ENCODE assay signal across 29 cellular contexts in the genomic region with DNA sequence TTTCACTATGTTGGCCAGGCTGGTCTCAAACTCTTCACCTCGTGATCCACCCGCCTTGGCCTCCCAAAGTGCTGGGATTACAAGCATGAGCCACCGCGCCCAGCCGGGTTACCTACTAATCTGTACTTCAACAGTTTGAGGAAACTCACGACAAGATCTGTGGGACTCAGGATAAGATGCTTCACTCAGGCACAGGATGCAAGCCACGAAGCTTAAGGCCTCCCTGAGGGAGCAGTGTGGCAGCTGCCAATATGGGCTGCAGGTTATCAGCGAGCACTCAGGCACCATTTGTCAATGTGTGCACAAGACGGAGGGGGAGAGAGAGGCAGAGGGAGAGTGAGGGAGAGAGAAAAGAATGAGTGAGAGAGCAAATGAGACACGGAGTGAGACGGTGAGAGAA.
"Had no signal": no experiment of that assay in that cellular context is flagged by ENCODE, and none has a peak within 500 bp of the region (broad histone marks: within the 10 kb centered on the region; RNA-seq: fewer than 3 reads in every experiment).

No MANE protein-coding gene starts in this region.

- H3K36me3 ChIP-seq: esophagus squamous epithelium, left ventricle myocardium inferior, tibial nerve, uterus had no signal

- H3K36me3 Mint-ChIP-seq: naive B cell had no signal

- H3K27me3 ChIP-seq: tibial nerve, uterus had no signal

- H3K9me3 ChIP-seq: esophagus squamous epithelium, left ventricle myocardium inferior, tibial nerve, uterus had no signal

- H3K27ac Mint-ChIP-seq: activated CD4-positive, alpha-beta memory T cell treated with anti-CD3 and anti-CD28 coated beads, Interleukin-2, amount 10 ng/mL, durations not matched to agents 7 days and 5 days; activated CD4-positive, alpha-beta T cell treated with anti-CD3 and anti-CD28 coated beads, Interleukin-2, amount 10 ng/mL, durations not matched to agents 7 days and 5 days; activated naive CD8-positive, alpha-beta T cell treated with anti-CD3 and anti-CD28 coated beads, Interleukin-2, amount 50 U/mL, for 24 hours; activated T-helper 17 cell treated with anti-CD3 and anti-CD28 coated beads, Interleukin-2, amount 50 U/mL, for 72 hours; T-helper 17 cell had no signal

- H3K4me1 ChIP-seq: esophagus squamous epithelium, left ventricle myocardium inferior, tibial nerve, uterus had no signal

- H3K4me1 Mint-ChIP-seq: activated CD4-positive, alpha-beta memory T cell treated with anti-CD3 and anti-CD28 coated beads, Interleukin-2, amount 10 ng/mL, durations not matched to agents 7 days and 5 days; activated CD4-positive, alpha-beta T cell treated with anti-CD3 and anti-CD28 coated beads, Interleukin-2, amount 10 ng/mL, durations not matched to agents 7 days and 5 days; activated naive CD8-positive, alpha-beta T cell treated with anti-CD3 and anti-CD28 coated beads, Interleukin-2, amount 50 U/mL, for 24 hours; activated T-helper 17 cell treated with anti-CD3 and anti-CD28 coated beads, Interleukin-2, amount 50 U/mL, for 72 hours; naive B cell had no signal

- H3K4me3 ChIP-seq: esophagus squamous epithelium, left ventricle myocardium inferior, lung, tibial nerve, uterus had no signal

- H3K9me3 Mint-ChIP-seq: activated CD4-positive, alpha-beta memory T cell treated with anti-CD3 and anti-CD28 coated beads, Interleukin-2, amount 10 ng/mL, durations not matched to agents 7 days and 5 days; activated CD4-positive, alpha-beta T cell treated with anti-CD3 and anti-CD28 coated beads, Interleukin-2, amount 10 ng/mL, durations not matched to agents 7 days and 5 days; activated naive CD8-positive, alpha-beta T cell treated with anti-CD3 and anti-CD28 coated beads, Interleukin-2, amount 50 U/mL, for 24 hours; activated T-cell treated with anti-CD3 and anti-CD28 coated beads, Interleukin-2, amount 50 U/mL, for 4 hours; activated T-helper 17 cell treated with anti-CD3 and anti-CD28 coated beads, Interleukin-2, amount 50 U/mL, for 72 hours; naive B cell had no signal

- H3K27ac ChIP-seq: epithelial cell of prostate, esophagus squamous epithelium, left ventricle myocardium inferior, tibial nerve, uterus had no signal

- FAIRE-seq: endometrium, islet of Langerhans had no signal

- DNase-seq: activated CD4-positive, alpha-beta memory T cell treated with anti-CD3 and anti-CD28 coated beads, Interleukin-2, amount 10 ng/mL, durations not matched to agents 7 days and 5 days; activated CD4-positive, alpha-beta T cell treated with anti-CD3 and anti-CD28 coated beads, Interleukin-2, amount 10 ng/mL, durations not matched to agents 7 days and 5 days; activated CD4-positive, CD25-positive, alpha-beta regulatory T cell treated with anti-CD3 and anti-CD28 coated beads, Interleukin-2, amount 50 U/mL, for 72 hours; activated gamma-delta T cell treated with Interleukin-2 at 50 U/mL for 16 hours; activated naive CD4-positive, alpha-beta T cell treated with anti-CD3 and anti-CD28 coated beads, Interleukin-2, amount 50 U/mL, for 16 hours; activated naive CD8-positive, alpha-beta T cell treated with anti-CD3 and anti-CD28 coated beads, Interleukin-2, amount 50 U/mL, for 24 hours; activated T-cell treated with anti-CD3 and anti-CD28 coated beads, Interleukin-2, amount 50 U/mL, for 4 hours; amygdala; central memory CD4-positive, alpha-beta T cell; dermis blood vessel endothelial cell; effector CD4-positive, alpha-beta T cell; esophagus squamous epithelium; foreskin melanocyte; left ventricle myocardium inferior; naive B cell; posterior cingulate gyrus; right cardiac atrium; stimulated activated CD4-positive, alpha-beta T cell treated with anti-CD3 and anti-CD28 coated beads, Interleukin-15, amount 100 ng/mL, for 24 hours; stimulated activated CD4-positive, alpha-beta T cell treated with anti-CD3 and anti-CD28 coated beads, Interleukin-2, amount 100 ng/mL, for 24 hours; stimulated activated naive CD4-positive, alpha-beta T cell treated with Interleukin-2 at 50 U/mL for 16 hours; T-helper 17 cell; T1000; uterus had no signal

- H3K4me3 Mint-ChIP-seq: activated CD4-positive, alpha-beta memory T cell treated with anti-CD3 and anti-CD28 coated beads, Interleukin-2, amount 10 ng/mL, durations not matched to agents 7 days and 5 days; activated CD4-positive, alpha-beta T cell treated with anti-CD3 and anti-CD28 coated beads, Interleukin-2, amount 10 ng/mL, durations not matched to agents 7 days and 5 days; activated naive CD8-positive, alpha-beta T cell treated with anti-CD3 and anti-CD28 coated beads, Interleukin-2, amount 50 U/mL, for 24 hours; activated T-cell treated with anti-CD3 and anti-CD28 coated beads, Interleukin-2, amount 50 U/mL, for 4 hours; activated T-helper 17 cell treated with anti-CD3 and anti-CD28 coated beads, Interleukin-2, amount 50 U/mL, for 72 hours; naive B cell; T-helper 17 cell had no signal
